In the genomic region with DNA sequence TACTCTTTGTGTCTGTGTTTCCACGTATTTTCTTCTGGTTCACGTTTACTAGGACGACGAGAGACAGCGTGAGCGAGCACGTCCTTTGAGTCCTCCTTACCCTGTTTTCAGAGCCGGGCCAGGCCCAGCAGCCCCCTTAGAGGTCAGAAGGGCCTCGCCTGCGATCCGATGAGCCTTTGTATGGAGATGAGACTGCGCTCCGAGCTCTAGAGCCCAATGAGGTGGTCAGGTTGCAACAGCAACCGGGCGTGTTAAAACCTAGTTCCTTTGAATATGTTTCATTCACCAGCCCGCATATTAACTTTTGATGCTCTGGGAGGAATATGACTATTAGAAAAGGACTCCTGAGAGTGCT, we compare ENCODE assay signal across 8 cellular contexts. TPM values are rescaled to one million over a fixed set of nuclear protein-coding genes. Genes with fewer than 3 reads are reported as not detected.
DNase-seq lines count a peak whose midpoint lies in the region; ATAC-seq, FAIRE-seq and TF ChIP-seq lines count a peak whose summit lies in the region.

No MANE protein-coding gene starts in this region.

- TF ChIP-seq EP300 in GM12878 (IDR thresholded peaks at IDR 0.05; ENCODE audit: borderline replicate concordance in 1 of 2, control insufficient read depth in 1 of 2, low read depth in 2 of 2, low read length in 2 of 2) (no peak), tibial nerve (IDR thresholded peaks at IDR 0.05) (no peak)

- peaks cover 52% of the 10 kb centered on the region for H3K4me1 Mint-ChIP-seq in T-helper 2 cell treated with Interferon-gamma antibody and Interleukin-4, amounts not matched to agents 5 μg/mL and 100 μg/mL, for 36 hours (ENCODE audit: low read depth)

- in situ Hi-C loops in GM12878 (cut with MboI) (no loop called here), ACHN (cut with HindIII; ENCODE audit: low pct_ligation_motif_present, low pct_unique_long_range_greater_than_20kb, low sequenced_read_pairs) (no loop called here)

- CTCF ChIA-PET in GM12878 (lab: Yijun Ruan, JAX) = interaction anchor here (0.9 to 3.3 kb wide), 8 partner anchors 14 to 93 kb away, joined by 3 to 24 read pairs (median 10); a partner anchor contains a TSS

- H3K9me3 ChIP-seq in GM12878 (replicated peaks; ENCODE audit: control insufficient read depth, insufficient read depth, low read length) (no peaks in the 10 kb centered on the region), liver (ENCODE audit: control insufficient read depth in 4 of 4, low read length in 3 of 4) (no peaks in the 10 kb centered on the region), tibial nerve (no peaks in the 10 kb centered on the region)

- H3K9me3 Mint-ChIP-seq in T-helper 2 cell treated with Interferon-gamma antibody and Interleukin-4, amounts not matched to agents 5 μg/mL and 100 μg/mL, for 36 hours = no peaks in the 10 kb centered on the region

- FAIRE-seq in GM12878 (lab: Jason Lieb, UNC) = no peak

- peak overlapping the region; percentile 100 for H3K4me3 Mint-ChIP-seq in T-helper 2 cell treated with Interferon-gamma antibody and Interleukin-4, amounts not matched to agents 5 μg/mL and 100 μg/mL, for 36 hours

- H2AFZ ChIP-seq in KMS-11 (ENCODE audit: low read depth) (peak overlapping the region; percentile 41; the same call in 1 of the 2 replicates), GM12878 (ENCODE audit: control insufficient read depth, low read depth, low read length) (peak overlapping the region; percentile 58)

- SMC1A ChIA-PET in GM12878 (lab: Charles Lee; ENCODE audit: uncharacterized antibody, unreplicated experiment) = interaction anchor here (1.1 to 2.9 kb wide), 3 partner anchors 14 to 83 kb away, joined by 4 to 14 read pairs (median 7); a partner anchor contains a TSS

- DNase-seq in T-helper 2 cell treated with Interferon-gamma antibody and Interleukin-4, amounts not matched to agents 5 μg/mL and 100 μg/mL, for 36 hours (ENCODE audit: low spot score) = no peak
- DNase-seq in T-helper 2 cell (no peak), GM12878 (ENCODE audit: low read depth, low spot score) (no peak), tibial nerve (ENCODE audit: low spot score in 2 of 2) (no peak), ACHN (no peak), retina (no peak)

- H3K36me3 Mint-ChIP-seq in T-helper 2 cell treated with Interferon-gamma antibody and Interleukin-4, amounts not matched to agents 5 μg/mL and 100 μg/mL, for 36 hours (ENCODE audit: low read depth) = peaks cover 13% of the 10 kb centered on the region

- peak overlapping the region; percentile 87 for H3K27ac Mint-ChIP-seq in T-helper 2 cell treated with Interferon-gamma antibody and Interleukin-4, amounts not matched to agents 5 μg/mL and 100 μg/mL, for 36 hours

- H3K4me3 ChIP-seq in KMS-11 (IDR thresholded peaks at IDR 0.05; ENCODE audit: insufficient read depth, low read depth, low read length) = no peak overlapping the region
- H3K4me3 ChIP-seq in GM12878 = peak overlapping the region; percentile 85
- peak overlapping the region; percentile 72 to 94 (median 78) for H3K4me3 ChIP-seq in liver (ENCODE audit: low read depth in 1 of 3, low read length in 3 of 3)
- H3K4me3 ChIP-seq in tibial nerve = peak overlapping the region; percentile 52 to 96 (median 70)

- TSS peak; percentile 54 for BruUV-seq in GM12878 (replicated peaks; lab: Mats Ljungman, UMichigan)

- ATAC-seq in GM12878 = peak; percentile 21

- TF ChIP-seq RAD21 in GM12878 (IDR thresholded peaks at IDR 0.05; ENCODE audit: insufficient read depth, low read depth, low read length) (no peak), liver (IDR thresholded peaks at IDR 0.05) (no peak)

- H4K20me1 ChIP-seq in KMS-11 (ENCODE audit: insufficient read depth) (no peaks in the 10 kb centered on the region; the same call in 1 of the 2 replicates), GM12878 (ENCODE audit: control insufficient read depth, insufficient read depth) (no peaks in the 10 kb centered on the region)

- peaks cover 64% of the 10 kb centered on the region for H3K4me1 ChIP-seq in KMS-11 (ENCODE audit: low read depth, poor library complexity, severe bottlenecking)
- H3K4me1 ChIP-seq in GM12878 (ENCODE audit: control insufficient read depth, insufficient read depth, low read length) = peaks cover 25% of the 10 kb centered on the region
- H3K4me1 ChIP-seq in liver (ENCODE audit: control insufficient read depth in 4 of 4, insufficient read depth in 4 of 4, low read length in 3 of 4) = peaks cover 4 to 68% (median 53%) of the 10 kb centered on the region in 4 donors
- peaks cover 0 to 81% (median 43%) of the 10 kb centered on the region in 4 donors for H3K4me1 ChIP-seq in tibial nerve

- WGBS in GM12878 (ENCODE audit: insufficient coverage, insufficient replicate concordance, low lambda C conversion rate, missing lambda C conversion rate) = under 1% methylated on average over 16 of the region's 16 CpGs
- 4% methylated on average over 16 of the region's 16 CpGs for WGBS in liver
- WGBS in tibial nerve, 2 donors = 0 to 1% methylated on average over 16 of the region's 16 CpGs

- RAD21 ChIA-PET in GM12878 (lab: Charles Lee; ENCODE audit: unreplicated experiment) = interaction anchor here (1.4 to 2.9 kb wide), 7 partner anchors 26 to 209 kb away, joined by 3 to 13 read pairs (median 5); a partner anchor contains a TSS

- H3K79me2 ChIP-seq in KMS-11 (ENCODE audit: insufficient read depth, low read depth) (peaks cover 30% of the 10 kb centered on the region; the same call in 1 of the 2 replicates), GM12878 (ENCODE audit: control insufficient read depth, insufficient read depth, low read length) (peaks cover 38% of the 10 kb centered on the region)

- no peaks in the 10 kb centered on the region for H3K27me3 ChIP-seq in KMS-11 (ENCODE audit: insufficient read depth, low read depth)
- no peaks in the 10 kb centered on the region for H3K27me3 ChIP-seq in GM12878 (replicated peaks in 1 of 2; ENCODE audit: control insufficient read depth in 2 of 2, insufficient read depth in 2 of 2, low read length in 1 of 2)
- no peaks in the 10 kb centered on the region for H3K27me3 ChIP-seq in liver (ENCODE audit: control insufficient read depth in 4 of 4, insufficient read depth in 4 of 4, low read length in 3 of 4)
- no peaks in the 10 kb centered on the region for H3K27me3 ChIP-seq in tibial nerve

- POLR2A ChIA-PET in GM12878 (lab: Charles Lee) = interaction anchor here (1.5 to 2.5 kb wide), 2 partner anchors 24 to 56 kb away, joined by 5 to 13 read pairs; a partner anchor contains a TSS

- TF ChIP-seq POLR2A in GM12878 (IDR thresholded peaks at IDR 0.05; ENCODE audit: low read depth, low read length) = no peak
- no peak for TF ChIP-seq POLR2A in tibial nerve (IDR thresholded peaks at IDR 0.05)

- H3K4me2 ChIP-seq in KMS-11 (peak overlapping the region; percentile 80), GM12878 (ENCODE audit: control insufficient read depth, insufficient read depth) (peak overlapping the region; percentile 75)

- H3K27me3 Mint-ChIP-seq in T-helper 2 cell treated with Interferon-gamma antibody and Interleukin-4, amounts not matched to agents 5 μg/mL and 100 μg/mL, for 36 hours (ENCODE audit: low read depth) = no peaks in the 10 kb centered on the region

- no peaks in the 10 kb centered on the region for H3K36me3 ChIP-seq in KMS-11 (ENCODE audit: insufficient read depth)
- no peaks in the 10 kb centered on the region for H3K36me3 ChIP-seq in GM12878 (ENCODE audit: control insufficient read depth in 2 of 2, insufficient read depth in 2 of 2, low read length in 1 of 2)
- H3K36me3 ChIP-seq in liver (ENCODE audit: control insufficient read depth in 4 of 4, insufficient read depth in 3 of 4, low read depth in 1 of 4, low read length in 3 of 4) = no peaks in the 10 kb centered on the region
- peaks cover 0 to 4% (median 0%) of the 10 kb centered on the region in 3 donors for H3K36me3 ChIP-seq in tibial nerve

- TF ChIP-seq CTCF in KMS-11 (conservative IDR thresholded peaks at IDR 0.05; ENCODE audit: low read depth, low read length) (no peak), GM12878 (IDR thresholded peaks at IDR 0.05 in 2 of 3, conservative IDR thresholded peaks at IDR 0.05 in 1 of 3; ENCODE audit: control insufficient read depth in 2 of 3, extremely low read depth in 1 of 3, insufficient read depth in 1 of 3, low read depth in 3 of 3, low read length in 3 of 3) (no peak), liver (IDR thresholded peaks at IDR 0.05; ENCODE audit: low read depth, low read length, missing input control) (no peak), tibial nerve (IDR thresholded peaks at IDR 0.05) (no peak)

- intact Hi-C loops in GM12878 (cut with micrococcal nuclease; ENCODE audit: unreplicated experiment) = loop anchor here (2.0 to 10.0 kb wide), 5 partner anchors 55 to 270 kb away; a partner anchor contains a TSS

- peak overlapping the region; percentile 54 for H3K27ac ChIP-seq in KMS-11
- H3K27ac ChIP-seq in GM12878 (ENCODE audit: control insufficient read depth, insufficient read depth) = peak overlapping the region; percentile 28
- peak overlapping the region; percentile 72 to 82 for H3K27ac ChIP-seq in liver (ENCODE audit: low read depth in 1 of 2, low read length in 2 of 2)
- H3K27ac ChIP-seq in tibial nerve = peak overlapping the region; percentile 80 to 99 (median 89)

- H3K9ac ChIP-seq in KMS-11 (peak overlapping the region; percentile 37; the same call in 1 of the 2 replicates), GM12878 (ENCODE audit: control insufficient read depth, insufficient read depth, low read length) (peak overlapping the region; percentile 57), liver (ENCODE audit: low read depth in 1 of 2, low read length in 2 of 2) (peak overlapping the region; percentile 66 to 76)

TF ChIP-seq in liver, 16 proteins besides CTCF, POLR2A, EP300 and RAD21 (continues in another document):
- TF ChIP-seq FOXA2 (IDR thresholded peaks at IDR 0.05) (no peak), JUND (IDR thresholded peaks at IDR 0.05) (no peak)

RNA-seq across cellular contexts. Expression of a gene that starts 55.6 kb away (rescaled TPM):
- total RNA-seq in GM12878 (2013; cell fraction: nucleolus; rRNA removed) = 9.2 and 10.5 TPM in 2 replicates
- total RNA-seq in GM12878 (2014; rRNA removed) (8.9 and 9.0 TPM in 2 replicates), GM12878 (2014; rRNA removed; fragmentation: Illumina TruSeq; extraction: Trizol) (6.7 and 6.9 TPM in 2 replicates), GM12878 (2021) (12.0 TPM in 2 replicates), liver (10 to 100 TPM; 12.8 to 13.8 TPM), tibial nerve (10 to 100 TPM; 13.3 to 27.3 (median 16.5) TPM)
- 5.4 TPM for polyA plus RNA-seq in GM12878 (2011; ENCODE audit: low read depth)
- polyA plus RNA-seq in GM12878 (2011; rRNA removed) (3.7 and 4.3 TPM in 2 replicates), GM12878 (2014; fragmentation: Illumina TruSeq; extraction: Trizol) (6.6 and 7.2 TPM in 2 replicates), GM12878 (2014; fragmentation: Nextera tagmentation; extraction: Ambion mirVana) (1 to 10 TPM in 1 of 2 experiments, under 1 TPM in 1; 0.66 to 1.2 TPM), GM12878 (2014; rRNA removed) (7.7 and 7.9 TPM in 2 replicates), GM12878 (2016; fragmentation: Nextera tagmentation; extraction: Ambion mirVana) (1 to 10 TPM; 1.1 to 1.3 TPM), liver (10 to 100 TPM in 1 of 2 donors, 1 to 10 TPM in 1; 3.6 to 12.5 TPM)
- 5.5 and 6.6 TPM in 2 replicates for polyA plus RNA-seq in GM12878 (2011; cell fraction: cytosol; rRNA removed)
- 9.5 and 13.3 TPM in 2 replicates for polyA plus RNA-seq in GM12878 (2011; cell fraction: nucleus; rRNA removed)
- polyA plus RNA-seq in GM12878 (2012) = 6.8 and 9.0 TPM in 2 replicates
- polyA minus RNA-seq in GM12878 (2011; rRNA and poly(A)+ RNA removed) = 4.1 and 7.7 TPM in 2 replicates
- 5.0 and 5.9 TPM in 2 replicates for polyA minus RNA-seq in GM12878 (2011; cell fraction: cytosol; rRNA and poly(A)+ RNA removed)
- 4.4 and 8.4 TPM in 2 replicates for polyA minus RNA-seq in GM12878 (2011; cell fraction: nucleus; rRNA and poly(A)+ RNA removed)

Comparison
In these comparisons a context has a peak if more than half of its experiments do, and no peak if none do; other contexts are left out.
1. H3K27ac ChIP-seq: peak in every context shown above with its lines; median percentile 89 in tibial nerve; 77 in liver; 54 in KMS-11; 28 in GM12878.